ENCODE assay signal across 1 cellular context in genomic region chr12:131049002-131049401, GRCh38.
A peak's percentile ranks its signal among the peaks of the same experiment; 100 is the strongest.
TF ChIP-seq lines count a peak whose summit lies in the region.

No MANE protein-coding gene starts in this region.

TF ChIP-seq in HepG2, 621 proteins besides CTCF, POLR2A, EP300 and RAD21 (continued from another document):
- TF ChIP-seq ZNF337 (CRISPR knock-in tag; IDR thresholded peaks at IDR 0.05; ENCODE audit: borderline replicate concordance, low read depth) (no peak), ZNF562 (CRISPR knock-in tag; IDR thresholded peaks at IDR 0.05; ENCODE audit: borderline replicate concordance) (no peak), PLRG1 (conservative IDR thresholded peaks at IDR 0.05) (no peak), ZNF768 (CRISPR knock-in tag; IDR thresholded peaks at IDR 0.05) (peak; percentile 62)
